Comparison of ENCODE assay signal across 12 cellular contexts in the genomic region with DNA sequence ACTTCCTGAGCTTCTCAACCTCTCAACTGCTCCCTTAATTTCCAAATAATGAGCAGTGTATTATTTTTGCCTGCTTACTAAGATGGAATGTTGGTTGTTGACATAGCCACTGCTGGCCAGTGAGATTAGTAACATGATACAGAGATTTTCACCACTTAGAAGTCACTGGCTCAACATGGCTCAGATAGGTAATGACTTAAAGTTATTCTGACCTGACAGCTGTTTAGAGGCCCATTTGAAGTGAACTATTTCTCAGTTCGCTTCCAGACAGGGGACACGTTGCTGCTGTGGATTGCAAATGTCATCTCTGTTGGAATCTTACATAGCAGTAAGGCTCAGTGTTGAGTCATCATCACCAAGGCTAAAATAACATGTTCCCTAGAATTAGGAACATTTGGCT.
DNase-seq lines count a peak whose midpoint lies in the region; ATAC-seq, FAIRE-seq and TF ChIP-seq lines count a peak whose summit lies in the region.
"Had no signal": no experiment of that assay in that cellular context is flagged by ENCODE, and none has a peak within 500 bp of the region (broad histone marks: within the 10 kb centered on the region; RNA-seq: fewer than 3 reads in every experiment).

No MANE protein-coding gene starts in this region.

- FAIRE-seq in bronchial epithelial cell (lab: Jason Lieb, UNC) = no peak
- FAIRE-seq: TTC549 had no signal

- no peak overlapping the region for H4K5ac ChIP-seq in mesendoderm (ENCODE audit: low read length)

- TF ChIP-seq CTCF in bronchial epithelial cell (IDR thresholded peaks at IDR 0.05; ENCODE audit: insufficient read depth, low read length, severe bottlenecking) (no peak), progenitor cell of endocrine pancreas (IDR thresholded peaks at IDR 0.05; ENCODE audit: unreplicated experiment) (no peak)

- no peak overlapping the region for H2AFZ ChIP-seq in ACC112 (ENCODE audit: low read length, unreplicated experiment)

- no peak overlapping the region for H2BK120ac ChIP-seq in mesendoderm (ENCODE audit: low read depth, low read length)

- peak overlapping the region; percentile 86 for H3K27ac ChIP-seq in ACC112 (ENCODE audit: low read depth, low read length)
- H3K27ac ChIP-seq in mesendoderm (ENCODE audit: low read depth, low read length) = peak overlapping the region; percentile 27

- H3K4me1 ChIP-seq in ACC112 (ENCODE audit: control insufficient read depth, insufficient read depth, low read length, unreplicated experiment) (peaks cover 45% of the 10 kb centered on the region), mesendoderm (ENCODE audit: control insufficient read depth, low read depth, low read length) (no peaks in the 10 kb centered on the region)

- no peak overlapping the region for H4K8ac ChIP-seq in mesendoderm (ENCODE audit: low read depth, low read length)

- H3K27ac Mint-ChIP-seq in progenitor cell of endocrine pancreas = no peak overlapping the region
- H3K27ac Mint-ChIP-seq: activated naive CD4-positive, alpha-beta T cell treated with anti-CD3 and anti-CD28 coated beads, Interleukin-2, amount 10 ng/mL, durations not matched to agents 7 days and 5 days; CD4-positive, alpha-beta memory T cell had no signal

- no peaks in the 10 kb centered on the region for H3K36me3 Mint-ChIP-seq in progenitor cell of endocrine pancreas (ENCODE audit: insufficient read depth)
- H3K36me3 Mint-ChIP-seq: activated naive CD4-positive, alpha-beta T cell treated with anti-CD3 and anti-CD28 coated beads, Interleukin-2, amount 10 ng/mL, durations not matched to agents 7 days and 5 days; CD4-positive, alpha-beta memory T cell had no signal

- H2BK5ac ChIP-seq in mesendoderm (ENCODE audit: low read length) = no peak overlapping the region

- no peak for ATAC-seq in GM21825 (IDR thresholded peaks at IDR 0.05; ENCODE audit: unreplicated experiment)

- H3K36me3 ChIP-seq in ACC112 (ENCODE audit: insufficient read depth, low read length) (no peaks in the 10 kb centered on the region; the same call in 1 of the 2 replicates), bronchial epithelial cell (ENCODE audit: control insufficient read depth, insufficient read depth, low read length) (no peaks in the 10 kb centered on the region), mesendoderm (ENCODE audit: control insufficient read depth, insufficient read depth, low read length) (no peaks in the 10 kb centered on the region)

- H3K23ac ChIP-seq in mesendoderm (ENCODE audit: low read length) = no peak overlapping the region

- no peak overlapping the region for H3K4ac ChIP-seq in mesendoderm (ENCODE audit: low read depth, low read length)

- H3K9ac ChIP-seq in mesendoderm (ENCODE audit: low read length) = no peak overlapping the region

- peak; percentile 92 for DNase-seq in HS-5 (ENCODE audit: low read depth)
- peak; percentile 30 for DNase-seq in bronchial epithelial cell (ENCODE audit: low read depth)
- DNase-seq in mesendoderm = peak; percentile 89
- no peak for DNase-seq in progenitor cell of endocrine pancreas (ENCODE audit: low spot score, unreplicated experiment)
- no peak for DNase-seq in NCI-H774 (lab: John Stamatoyannopoulos, UW)
- no peak for DNase-seq in midbrain (lab: John Stamatoyannopoulos, UW)
- DNase-seq: activated naive CD4-positive, alpha-beta T cell treated with anti-CD3 and anti-CD28 coated beads, Interleukin-2, amount 10 ng/mL, durations not matched to agents 7 days and 5 days; CD4-positive, alpha-beta memory T cell; NCI-H146 had no signal

- H3K56ac ChIP-seq in mesendoderm (ENCODE audit: low read length) = no peak overlapping the region

- peak overlapping the region; percentile 64 for H2BK15ac ChIP-seq in mesendoderm (replicated peaks; ENCODE audit: low read depth)

- no peak overlapping the region for H3K4me3 Mint-ChIP-seq in progenitor cell of endocrine pancreas (ENCODE audit: low read depth)
- H3K4me3 Mint-ChIP-seq: activated naive CD4-positive, alpha-beta T cell treated with anti-CD3 and anti-CD28 coated beads, Interleukin-2, amount 10 ng/mL, durations not matched to agents 7 days and 5 days; CD4-positive, alpha-beta memory T cell had no signal

- no peak overlapping the region for H2AK5ac ChIP-seq in mesendoderm (ENCODE audit: low read length)

- WGBS in mesendoderm (ENCODE audit: extremely low coverage, insufficient coverage, low lambda C conversion rate) = no CpG with 5 or more reads among the region's 2 CpGs

- H3K4me3 ChIP-seq in ACC112 (ENCODE audit: low read depth, low read length) = no peak overlapping the region
- no peak overlapping the region for H3K4me3 ChIP-seq in bronchial epithelial cell (ENCODE audit: low read depth, low read length)
- no peak overlapping the region for H3K4me3 ChIP-seq in mesendoderm (ENCODE audit: low read length)

- no peaks in the 10 kb centered on the region for H3K79me2 ChIP-seq in ACC112 (ENCODE audit: control insufficient read depth, insufficient read depth, low read length, unreplicated experiment)
- H3K79me2 ChIP-seq in mesendoderm (ENCODE audit: control insufficient read depth, insufficient read depth, low read length) = no peaks in the 10 kb centered on the region

- H3K18ac ChIP-seq in mesendoderm (ENCODE audit: low read length) = no peak overlapping the region

- H3K9me3 Mint-ChIP-seq in progenitor cell of endocrine pancreas (ENCODE audit: low read depth) = peaks cover 3% of the 10 kb centered on the region
- H3K9me3 Mint-ChIP-seq: activated naive CD4-positive, alpha-beta T cell treated with anti-CD3 and anti-CD28 coated beads, Interleukin-2, amount 10 ng/mL, durations not matched to agents 7 days and 5 days had no signal

- H3K79me1 ChIP-seq in mesendoderm (ENCODE audit: low read length) = no peaks in the 10 kb centered on the region

- no peak overlapping the region for H3K4me2 ChIP-seq in mesendoderm (ENCODE audit: low read length)

- H3K27me3 ChIP-seq in ACC112 (ENCODE audit: insufficient read depth, low read length) (no peaks in the 10 kb centered on the region), bronchial epithelial cell (ENCODE audit: control insufficient read depth, insufficient read depth, low read length) (no peaks in the 10 kb centered on the region), mesendoderm (ENCODE audit: insufficient read depth, low read length, poor library complexity) (no peaks in the 10 kb centered on the region)

- peaks cover 34% of the 10 kb centered on the region for H3K27me3 Mint-ChIP-seq in progenitor cell of endocrine pancreas
- H3K27me3 Mint-ChIP-seq: activated naive CD4-positive, alpha-beta T cell treated with anti-CD3 and anti-CD28 coated beads, Interleukin-2, amount 10 ng/mL, durations not matched to agents 7 days and 5 days; CD4-positive, alpha-beta memory T cell had no signal

- peaks cover 30% of the 10 kb centered on the region for H3K4me1 Mint-ChIP-seq in progenitor cell of endocrine pancreas (ENCODE audit: low read depth)
- H3K4me1 Mint-ChIP-seq: activated naive CD4-positive, alpha-beta T cell treated with anti-CD3 and anti-CD28 coated beads, Interleukin-2, amount 10 ng/mL, durations not matched to agents 7 days and 5 days; CD4-positive, alpha-beta memory T cell had no signal

Comparison
In these comparisons a context has a peak if more than half of its experiments do, and no peak if none do; other contexts are left out.
1. DNase-seq: peak in HS-5 (single experiment), bronchial epithelial cell (single experiment) and mesendoderm (single experiment); none in progenitor cell of endocrine pancreas (single experiment), NCI-H774 (single experiment) and midbrain (single experiment).